ENCODE assay signal across 4 cellular contexts in genomic region chr7:101588131-101588935, GRCh38.
TF ChIP-seq lines count a peak whose summit lies in the region.

No MANE protein-coding gene starts in this region.

TF ChIP-seq in SK-N-SH treated with all-trans-retinoic acid at 6 μM for 48 hours, 23 proteins besides CTCF, POLR2A, EP300 and RAD21:
- TF ChIP-seq ZFP3 (CRISPR knock-in tag; IDR thresholded peaks at IDR 0.05): peak; percentile 96
- no peak for TF ChIP-seq SNAI2 (CRISPR knock-in tag; IDR thresholded peaks at IDR 0.05)

TF ChIP-seq in SK-N-SH, 30 proteins besides CTCF, POLR2A, EP300 and RAD21:
- no peak for TF ChIP-seq GABPA (IDR thresholded peaks at IDR 0.05; ENCODE audit: low read depth)
- TF ChIP-seq USF2 (IDR thresholded peaks at IDR 0.05; ENCODE audit: borderline replicate concordance, low read depth, low read length): no peak
- no peak for TF ChIP-seq RXRA (IDR thresholded peaks at IDR 0.05; ENCODE audit: borderline replicate concordance, low read depth)
- TF ChIP-seq NRF1 (IDR thresholded peaks at IDR 0.05; ENCODE audit: low read depth, low read length): no peak
- TF ChIP-seq FOSL2 (IDR thresholded peaks at IDR 0.05; ENCODE audit: borderline replicate concordance, low read depth): no peak
- TF ChIP-seq FOXM1 (IDR thresholded peaks at IDR 0.05; ENCODE audit: low read depth): no peak
- TF ChIP-seq MXI1 (IDR thresholded peaks at IDR 0.05; ENCODE audit: low read depth, low read length): no peak
- no peak for TF ChIP-seq RFX5 (IDR thresholded peaks at IDR 0.05; ENCODE audit: low read length)
- no peak for TF ChIP-seq GATA2 (CRISPR knock-in tag; IDR thresholded peaks at IDR 0.05)
- no peak for TF ChIP-seq CHD2 (IDR thresholded peaks at IDR 0.05; ENCODE audit: low read length, partially characterized antibody)
- no peak for TF ChIP-seq PBX3 (IDR thresholded peaks at IDR 0.05)
- no peak for TF ChIP-seq FOXJ3 (CRISPR knock-in tag; IDR thresholded peaks at IDR 0.05)
- TF ChIP-seq IRF3 (IDR thresholded peaks at IDR 0.05; ENCODE audit: low read depth, low read length): no peak
- TF ChIP-seq TAF1 (IDR thresholded peaks at IDR 0.05; ENCODE audit: borderline replicate concordance, low read depth, low read length): no peak

TF ChIP-seq in IMR-90, 13 proteins besides CTCF, POLR2A, EP300 and RAD21:
- TF ChIP-seq SMC3 (IDR thresholded peaks at IDR 0.05; ENCODE audit: low read depth, low read length) (no peak), RFX5 (IDR thresholded peaks at IDR 0.05; ENCODE audit: low read depth, low read length) (no peak), NFE2L2 (IDR thresholded peaks at IDR 0.05; ENCODE audit: low read depth, low read length) (no peak), MXI1 (IDR thresholded peaks at IDR 0.05; ENCODE audit: borderline replicate concordance, low read depth, low read length) (no peak), BHLHE40 (IDR thresholded peaks at IDR 0.05; ENCODE audit: low read depth, low read length) (no peak), CEBPB (IDR thresholded peaks at IDR 0.05; ENCODE audit: low read depth, low read length) (no peak)
TF ChIP-seq in IMR-90: peak in this region for 0.

TF ChIP-seq in HepG2, 621 proteins besides CTCF, POLR2A, EP300 and RAD21:
- TF ChIP-seq RXRA (CRISPR knock-in tag; IDR thresholded peaks at IDR 0.05): 0 out of 2 replicates have a peak, but pooled peaks have one; percentile 23
- TF ChIP-seq USF2 (IDR thresholded peaks at IDR 0.05; ENCODE audit: low read depth, low read length): no peak
- TF ChIP-seq USF2 (CRISPR knock-in tag; IDR thresholded peaks at IDR 0.05; ENCODE audit: borderline replicate concordance): no peak
- TF ChIP-seq ZNF10 (CRISPR knock-in tag; IDR thresholded peaks at IDR 0.05; ENCODE audit: borderline replicate concordance, low read depth): no peak
- TF ChIP-seq PAX8 (CRISPR knock-in tag; IDR thresholded peaks at IDR 0.05; ENCODE audit: borderline replicate concordance): no peak
- no peak for TF ChIP-seq RXRB (CRISPR knock-in tag; IDR thresholded peaks at IDR 0.05; ENCODE audit: borderline replicate concordance)
- no peak for TF ChIP-seq ZNF230 (CRISPR knock-in tag; IDR thresholded peaks at IDR 0.05)
- no peak for TF ChIP-seq KDM5B (CRISPR knock-in tag; IDR thresholded peaks at IDR 0.05; ENCODE audit: borderline replicate concordance)
- no peak for TF ChIP-seq CBX1 (IDR thresholded peaks at IDR 0.05; ENCODE audit: low read depth)
- TF ChIP-seq ZBTB40 (IDR thresholded peaks at IDR 0.05): no peak
- TF ChIP-seq ZBTB40 (CRISPR knock-in tag; IDR thresholded peaks at IDR 0.05): no peak
- no peak for TF ChIP-seq ZBTB46 (CRISPR knock-in tag; IDR thresholded peaks at IDR 0.05; ENCODE audit: borderline replicate concordance)
- TF ChIP-seq THRA (CRISPR knock-in tag; IDR thresholded peaks at IDR 0.05; ENCODE audit: borderline replicate concordance): peak; percentile 30; the same call in 1 of the 2 replicates
- TF ChIP-seq JUNB (CRISPR knock-in tag; IDR thresholded peaks at IDR 0.05; ENCODE audit: borderline replicate concordance): no peak
